Comparison of ENCODE assay signal across 17 cellular contexts in genomic region chr18:78906066-78906465, GRCh38.
DNase-seq lines count a peak whose midpoint lies in the region; ATAC-seq and TF ChIP-seq lines count a peak whose summit lies in the region.
"Had no signal": no experiment of that assay in that cellular context is flagged by ENCODE, and none has a peak within 500 bp of the region (broad histone marks: within the 10 kb centered on the region; RNA-seq: fewer than 3 reads in every experiment).

No MANE protein-coding gene starts in this region.

- no peak overlapping the region for H3K4me2 ChIP-seq in mesenchymal stem cell (ENCODE audit: low read length, poor library complexity, severe bottlenecking)
- H3K4me2 ChIP-seq in PC-3 (ENCODE audit: low read length) = no peak overlapping the region

- ATAC-seq in upper lobe of right lung = no peak
- no peak for ATAC-seq in gastrocnemius medialis
- no peak for ATAC-seq in PC-3
- ATAC-seq in omental fat pad (ENCODE audit: low FRiP score) = no peak
- ATAC-seq: HepG2 had no signal

- no peak overlapping the region for H3K27ac ChIP-seq in endodermal cell (ENCODE audit: low read depth, low read length)
- H3K27ac ChIP-seq in mesenchymal stem cell (ENCODE audit: low read length, poor library complexity, severe bottlenecking) = no peak overlapping the region
- H3K27ac ChIP-seq in upper lobe of right lung = no peak overlapping the region
- H3K27ac ChIP-seq in gastrocnemius medialis = no peak overlapping the region
- H3K27ac ChIP-seq in PC-3 (ENCODE audit: low read length) = no peak overlapping the region
- H3K27ac ChIP-seq: C4-2B had no signal

- BruUV-seq in PC-3 (replicated peaks; lab: Mats Ljungman, UMichigan) = no TSS peak

- CTCF ChIA-PET in PC-3 (lab: Charles Lee) = no interaction called here

- H3K9me3 ChIP-seq in endodermal cell (ENCODE audit: control insufficient read depth, low read length) (no peaks in the 10 kb centered on the region), mesenchymal stem cell (ENCODE audit: control insufficient read depth, low read length) (no peaks in the 10 kb centered on the region), upper lobe of right lung (no peaks in the 10 kb centered on the region), gastrocnemius medialis (no peaks in the 10 kb centered on the region), PC-3 (ENCODE audit: low read length) (no peaks in the 10 kb centered on the region)
- H3K9me3 ChIP-seq: BE2C had no signal

- H4K20me1 ChIP-seq in PC-3 (ENCODE audit: low read length) = no peaks in the 10 kb centered on the region

- H3K4ac ChIP-seq in mesenchymal stem cell (ENCODE audit: low read depth in 1 of 2, low read length in 2 of 2) = no peak overlapping the region

- POLR2A ChIA-PET in PC-3 (lab: Charles Lee; ENCODE audit: unreplicated experiment) = no interaction called here

- intact Hi-C loops in upper lobe of right lung (cut with DNase I) (no loop called here), gastrocnemius medialis (cut with DNase I; ENCODE audit: low total_unique reads) (no loop called here), PC-3 (cut with micrococcal nuclease) (no loop called here)

- H3K36me3 Mint-ChIP-seq in chondrocyte (ENCODE audit: low read depth) (no peaks in the 10 kb centered on the region), endodermal cell (ENCODE audit: low read depth) (no peaks in the 10 kb centered on the region)
- H3K36me3 Mint-ChIP-seq: CD4-positive, alpha-beta memory T cell had no signal

- H3K4me1 ChIP-seq in endodermal cell (ENCODE audit: control insufficient read depth, insufficient read depth, low read length) (no peaks in the 10 kb centered on the region), mesenchymal stem cell (ENCODE audit: control insufficient read depth, insufficient read depth, low read depth, low read length) (no peaks in the 10 kb centered on the region), upper lobe of right lung (no peaks in the 10 kb centered on the region), gastrocnemius medialis (no peaks in the 10 kb centered on the region), PC-3 (ENCODE audit: insufficient read depth, low read length) (no peaks in the 10 kb centered on the region)
- H3K4me1 ChIP-seq: BE2C had no signal

- H3K14ac ChIP-seq in mesenchymal stem cell (ENCODE audit: low read length in 2 of 2) = no peak overlapping the region

- in situ Hi-C loops in gastrocnemius medialis (cut with MboI; ENCODE audit: low sequenced_read_pairs in 4 of 4) = no loop called here

- H3K23ac ChIP-seq in mesenchymal stem cell (ENCODE audit: low read length in 2 of 2) = no peak overlapping the region

- H3K79me1 ChIP-seq in mesenchymal stem cell (replicated peaks; ENCODE audit: low read length, poor library complexity, severe bottlenecking) = no peaks in the 10 kb centered on the region

- H3K27me3 Mint-ChIP-seq in chondrocyte (ENCODE audit: low read depth) = no peaks in the 10 kb centered on the region
- H3K27me3 Mint-ChIP-seq in endodermal cell (ENCODE audit: insufficient read depth) = no peaks in the 10 kb centered on the region

- H3K27ac Mint-ChIP-seq in chondrocyte (ENCODE audit: unreplicated experiment) = no peak overlapping the region
- H3K27ac Mint-ChIP-seq in endodermal cell = no peak overlapping the region
- H3K27ac Mint-ChIP-seq: HFFc6 had no signal

- TF ChIP-seq POLR2A in gastrocnemius medialis (IDR thresholded peaks at IDR 0.05) = no peak

- H2AFZ ChIP-seq in mesenchymal stem cell (ENCODE audit: low read depth, low read length) (no peak overlapping the region), PC-3 (ENCODE audit: low read length) (no peak overlapping the region)

- H3K4me1 Mint-ChIP-seq in chondrocyte (ENCODE audit: low read depth) (no peaks in the 10 kb centered on the region), endodermal cell (no peaks in the 10 kb centered on the region)
- H3K4me1 Mint-ChIP-seq: CD4-positive, alpha-beta memory T cell had no signal

- H3K9me2 ChIP-seq in PC-3 (replicated peaks; ENCODE audit: low read length) = no peaks in the 10 kb centered on the region

- no peaks in the 10 kb centered on the region for H3K79me2 ChIP-seq in PC-3 (ENCODE audit: low read length)

- DNase-seq in chondrocyte (ENCODE audit: low spot score) (peak; percentile 77), endodermal cell (peak; percentile 8), mesenchymal stem cell (no peak), upper lobe of right lung (peak; percentile 55), gastrocnemius medialis (no peak), PC-3 (no peak), omental fat pad (ENCODE audit: low spot score) (no peak)
- DNase-seq: BE2C; CD4-positive, alpha-beta memory T cell; DMS153; DMS79 treated with DMSO at 0.1 percent for 48 hours; EL; GOT3; HCEC 1CT; HFFc6 had no signal

- H3K9me3 Mint-ChIP-seq in chondrocyte (ENCODE audit: low read depth) = peaks cover 8% of the 10 kb centered on the region
- H3K9me3 Mint-ChIP-seq in endodermal cell = no peaks in the 10 kb centered on the region
- H3K9me3 Mint-ChIP-seq: CD4-positive, alpha-beta memory T cell had no signal

- no peaks in the 10 kb centered on the region for H3F3A ChIP-seq in PC-3 (ENCODE audit: low read length, unreplicated experiment)

- H3K9ac ChIP-seq in endodermal cell (ENCODE audit: extremely low read depth, low read length, poor library complexity, severe bottlenecking) (no peak overlapping the region), mesenchymal stem cell (ENCODE audit: low read length) (no peak overlapping the region), PC-3 (ENCODE audit: low read length) (no peak overlapping the region)

- H2BK15ac ChIP-seq in mesenchymal stem cell (ENCODE audit: low read depth, poor library complexity, severe bottlenecking) = no peak overlapping the region

- WGBS in endodermal cell (ENCODE audit: insufficient coverage in 1 of 2, insufficient read length in 1 of 2), 2 experiments = 91 to 95% methylated on average over 4 to 16 of the region's 16 CpGs
- 83% methylated on average over 16 of the region's 16 CpGs for WGBS in mesenchymal stem cell

- H3K4me3 ChIP-seq in endodermal cell (ENCODE audit: low read length) (no peak overlapping the region), mesenchymal stem cell (ENCODE audit: insufficient read depth in 1 of 2, low read depth in 1 of 2, low read length in 2 of 2) (no peak overlapping the region), upper lobe of right lung (no peak overlapping the region), gastrocnemius medialis (no peak overlapping the region), PC-3 (ENCODE audit: low read length) (no peak overlapping the region)

- H3K36me3 ChIP-seq in endodermal cell (ENCODE audit: control insufficient read depth, insufficient read depth, low read length) (no peaks in the 10 kb centered on the region), mesenchymal stem cell (ENCODE audit: control insufficient read depth in 1 of 2, insufficient read depth in 2 of 2, low read depth in 1 of 2, low read length in 2 of 2) (peaks cover 0 to 2% of the 10 kb centered on the region in 2 experiments), upper lobe of right lung (no peaks in the 10 kb centered on the region), gastrocnemius medialis (no peaks in the 10 kb centered on the region), PC-3 (ENCODE audit: low read depth, low read length) (no peaks in the 10 kb centered on the region)
- H3K36me3 ChIP-seq: BE2C had no signal

- H2BK120ac ChIP-seq in mesenchymal stem cell (ENCODE audit: low read depth, low read length) = no peak overlapping the region

- no peak overlapping the region for H4K8ac ChIP-seq in mesenchymal stem cell (ENCODE audit: low read length)

- no peaks in the 10 kb centered on the region for H3K27me3 ChIP-seq in endodermal cell (ENCODE audit: control insufficient read depth, insufficient read depth, low read length, poor library complexity, severe bottlenecking)
- H3K27me3 ChIP-seq in mesenchymal stem cell (ENCODE audit: control insufficient read depth in 1 of 2, insufficient read depth in 1 of 2, low read length in 2 of 2) = no peaks in the 10 kb centered on the region
- H3K27me3 ChIP-seq in upper lobe of right lung = no peaks in the 10 kb centered on the region
- no peaks in the 10 kb centered on the region for H3K27me3 ChIP-seq in gastrocnemius medialis
- peaks cover 67% of the 10 kb centered on the region for H3K27me3 ChIP-seq in PC-3 (ENCODE audit: low read length)
- H3K27me3 ChIP-seq: BE2C had no signal

- no peak overlapping the region for H2BK12ac ChIP-seq in mesenchymal stem cell (ENCODE audit: low read length in 2 of 2)

- H3K18ac ChIP-seq in mesenchymal stem cell (ENCODE audit: low read depth in 1 of 2, low read length in 2 of 2) = no peak overlapping the region

- H2AK5ac ChIP-seq in mesenchymal stem cell (ENCODE audit: low read length, severe bottlenecking) = no peak overlapping the region

- H3K4me3 Mint-ChIP-seq in chondrocyte (ENCODE audit: unreplicated experiment) (no peak overlapping the region), endodermal cell (no peak overlapping the region)
- H3K4me3 Mint-ChIP-seq: CD4-positive, alpha-beta memory T cell; HFFc6 had no signal

- H4K91ac ChIP-seq in mesenchymal stem cell (ENCODE audit: low read length) = peak overlapping the region; percentile 39

- TF ChIP-seq CTCF in chondrocyte (IDR thresholded peaks at IDR 0.05) (no peak), endodermal cell (conservative IDR thresholded peaks at IDR 0.05) (no peak), upper lobe of right lung (IDR thresholded peaks at IDR 0.05) (no peak), gastrocnemius medialis (IDR thresholded peaks at IDR 0.05 in 4 of 5, conservative IDR thresholded peaks at IDR 0.05 in 1 of 5) (no peak), PC-3 (conservative IDR thresholded peaks at IDR 0.05; ENCODE audit: low read depth, low read length) (no peak), omental fat pad (IDR thresholded peaks at IDR 0.05) (no peak)

- no peak overlapping the region for H2BK5ac ChIP-seq in mesenchymal stem cell (ENCODE audit: low read depth, low read length, poor library complexity, severe bottlenecking)

Comparison
In these comparisons a context has a peak if more than half of its experiments do, and no peak if none do; other contexts are left out.
1. DNase-seq: peak in chondrocyte (single experiment), endodermal cell (single experiment) and upper lobe of right lung (single experiment); none in mesenchymal stem cell (single experiment), gastrocnemius medialis (0 of 2), PC-3 (single experiment) and omental fat pad (single experiment).